Comparison of ENCODE assay signal across 20 cellular contexts in the genomic region with DNA sequence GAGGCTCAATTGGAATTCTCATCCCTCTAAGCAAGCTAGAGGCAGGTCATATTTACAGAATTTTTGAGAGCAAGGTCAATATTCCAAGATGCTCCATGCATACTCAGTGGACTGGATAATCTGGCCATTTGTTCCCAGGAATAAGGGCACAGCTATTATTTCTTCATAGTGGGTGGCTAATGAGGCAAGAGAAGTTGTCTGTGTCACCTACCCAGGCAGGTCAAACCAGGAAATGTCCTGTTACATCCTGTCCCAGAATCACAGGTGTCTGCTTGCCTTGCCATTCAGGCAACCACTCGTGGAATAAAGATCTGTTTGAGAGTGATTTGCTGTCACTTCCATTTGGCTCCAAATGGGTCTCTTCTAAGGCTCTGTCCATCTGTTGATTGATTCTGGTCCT.
"Had no signal": no experiment of that assay in that cellular context is flagged by ENCODE, and none has a peak within 500 bp of the region (broad histone marks: within the 10 kb centered on the region; RNA-seq: fewer than 3 reads in every experiment).

No MANE protein-coding gene starts in this region.

- H3K4me1 Mint-ChIP-seq: nephron; stimulated activated naive B cell treated with anti-CD40 and anti-IgM and Interleukin-4, amounts not matched to agents 10 μg/mL and 1 μg/mL and 100 μg/mL, for 72 hours; stimulated activated naive CD8-positive, alpha-beta T cell treated with anti-CD3 and anti-CD28 coated beads, Interleukin-15, amount 100 ng/mL, for 72 hours had no signal

- FAIRE-seq: endothelial cell of umbilical vein, frontal cortex had no signal

- H3K36me3 ChIP-seq: neutrophil, right atrium auricular region, sigmoid colon, tibial nerve, upper lobe of right lung, vagina had no signal

- H3K27ac ChIP-seq: neutrophil, right atrium auricular region, sigmoid colon, skin epidermis, testis, tibial nerve, upper lobe of right lung, vagina had no signal

- DNase-seq: effector memory CD8-positive, alpha-beta T cell; mesendoderm; naive B cell; posterior cingulate gyrus; sigmoid colon; stimulated activated CD4-positive, alpha-beta T cell treated with anti-CD3 and anti-CD28 coated beads, Interleukin-2, amount 100 ng/mL, for 24 hours; stimulated activated CD4-positive, alpha-beta T cell treated with anti-CD3 and anti-CD28 coated beads, Interleukin-4, amount 100 ng/mL, for 4 hours; stimulated activated naive B cell treated with anti-CD40 and anti-IgM and Interleukin-4, amounts not matched to agents 10 μg/mL and 1 μg/mL and 100 μg/mL, for 72 hours; stimulated activated naive CD8-positive, alpha-beta T cell treated with anti-CD3 and anti-CD28 coated beads, Interleukin-15, amount 100 ng/mL, for 72 hours; testis; upper lobe of right lung had no signal

- H3K27me3 ChIP-seq: neutrophil, right atrium auricular region, sigmoid colon, testis, tibial nerve, upper lobe of right lung, vagina had no signal

- ATAC-seq: effector memory CD8-positive, alpha-beta T cell; stimulated activated naive B cell treated with anti-CD40 and anti-IgM and Interleukin-4, amounts not matched to agents 10 μg/mL and 1 μg/mL and 100 μg/mL, for 72 hours; stimulated activated naive CD8-positive, alpha-beta T cell treated with anti-CD3 and anti-CD28 coated beads, Interleukin-15, amount 100 ng/mL, for 72 hours; upper lobe of right lung had no signal

- H3K27me3 Mint-ChIP-seq: dendritic cell treated with granulocyte-macrophage colony-stimulating factor and Interleukin-4, amounts not matched to agents 40 ng/mL and 50 ng/mL, for 4 days; effector memory CD8-positive, alpha-beta T cell; naive B cell; stimulated activated naive B cell treated with anti-CD40 and anti-IgM and Interleukin-4, amounts not matched to agents 10 μg/mL and 1 μg/mL and 100 μg/mL, for 72 hours; stimulated activated naive CD8-positive, alpha-beta T cell treated with anti-CD3 and anti-CD28 coated beads, Interleukin-15, amount 100 ng/mL, for 72 hours had no signal

- H3K4me3 ChIP-seq: right atrium auricular region, sigmoid colon, skin epidermis, testis, tibial nerve, upper lobe of right lung, vagina had no signal

- H3K4me1 ChIP-seq: right atrium auricular region, sigmoid colon, testis, tibial nerve, upper lobe of right lung, vagina had no signal

- H3K4me3 Mint-ChIP-seq: dendritic cell treated with granulocyte-macrophage colony-stimulating factor and Interleukin-4, amounts not matched to agents 40 ng/mL and 50 ng/mL, for 4 days; effector memory CD8-positive, alpha-beta T cell; naive B cell; nephron; stimulated activated naive B cell treated with anti-CD40 and anti-IgM and Interleukin-4, amounts not matched to agents 10 μg/mL and 1 μg/mL and 100 μg/mL, for 72 hours; stimulated activated naive CD8-positive, alpha-beta T cell treated with anti-CD3 and anti-CD28 coated beads, Interleukin-15, amount 100 ng/mL, for 72 hours had no signal

- H3K36me3 Mint-ChIP-seq: naive B cell; stimulated activated naive B cell treated with anti-CD40 and anti-IgM and Interleukin-4, amounts not matched to agents 10 μg/mL and 1 μg/mL and 100 μg/mL, for 72 hours had no signal

- H3K9me3 ChIP-seq: neutrophil, right atrium auricular region, sigmoid colon, testis, tibial nerve, upper lobe of right lung, vagina had no signal

- H3K27ac Mint-ChIP-seq: dendritic cell treated with granulocyte-macrophage colony-stimulating factor and Interleukin-4, amounts not matched to agents 40 ng/mL and 50 ng/mL, for 4 days; effector memory CD8-positive, alpha-beta T cell; naive B cell; nephron; stimulated activated naive B cell treated with anti-CD40 and anti-IgM and Interleukin-4, amounts not matched to agents 10 μg/mL and 1 μg/mL and 100 μg/mL, for 72 hours; stimulated activated naive CD8-positive, alpha-beta T cell treated with anti-CD3 and anti-CD28 coated beads, Interleukin-15, amount 100 ng/mL, for 72 hours had no signal

- H3K9me3 Mint-ChIP-seq: dendritic cell treated with granulocyte-macrophage colony-stimulating factor and Interleukin-4, amounts not matched to agents 40 ng/mL and 50 ng/mL, for 4 days; naive B cell; nephron; stimulated activated naive B cell treated with anti-CD40 and anti-IgM and Interleukin-4, amounts not matched to agents 10 μg/mL and 1 μg/mL and 100 μg/mL, for 72 hours had no signal
